Comparison of ENCODE assay signal across 8 cellular contexts in the genomic region with DNA sequence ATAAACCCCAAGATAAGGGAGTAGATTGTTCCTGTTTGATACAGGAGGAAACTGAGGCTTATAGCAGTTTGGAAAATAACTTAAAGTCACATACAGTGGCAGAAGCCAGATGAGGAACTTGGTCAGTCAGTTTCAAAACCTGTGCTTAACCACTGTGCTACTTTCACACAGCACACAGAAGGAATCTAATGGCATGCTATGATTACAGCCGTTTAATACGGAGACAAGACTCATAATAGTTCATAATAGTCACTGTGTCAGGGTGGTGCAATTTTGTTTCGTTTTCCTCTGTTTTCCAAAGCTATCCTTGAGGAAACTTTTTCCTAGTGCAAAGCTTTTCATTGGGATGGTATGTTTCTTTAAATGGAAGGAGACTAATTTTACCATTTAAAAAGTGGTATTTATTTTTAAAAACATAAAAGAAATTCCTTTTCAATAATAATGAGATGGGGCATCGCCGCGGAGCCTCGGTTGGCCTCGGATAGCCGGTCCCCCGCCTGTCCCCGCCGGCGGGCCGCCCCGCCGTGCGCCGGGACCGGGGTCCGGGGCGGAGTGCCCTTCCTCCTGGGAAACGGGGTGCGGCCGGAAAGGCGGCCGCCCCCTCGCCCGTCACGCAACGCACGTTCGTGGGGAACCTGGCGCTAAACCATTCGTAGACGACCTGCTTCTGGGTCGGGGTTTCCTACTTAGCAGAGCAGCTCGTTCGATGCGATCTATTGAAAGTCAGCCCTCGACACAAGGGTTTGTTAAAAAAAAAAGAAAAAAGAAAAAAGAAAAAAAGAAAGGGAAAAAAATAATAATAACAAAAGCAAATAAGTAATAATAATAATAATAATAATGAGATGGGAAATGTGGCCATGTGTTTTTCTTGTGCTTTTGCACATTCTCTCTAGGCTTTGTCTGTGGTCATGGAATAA.
DNase-seq lines count a peak whose midpoint lies in the region; ATAC-seq, FAIRE-seq and TF ChIP-seq lines count a peak whose summit lies in the region.

No MANE protein-coding gene starts in this region.

- peak overlapping the region; percentile 47 for H3K4me3 ChIP-seq in GM06990 (replicated peaks; ENCODE audit: low read depth, low read length)
- H3K4me3 ChIP-seq in MG63: peak overlapping the region; percentile 45
- peak overlapping the region; percentile 68 for H3K4me3 ChIP-seq in coronary artery
- peak overlapping the region; percentile 30 for H3K4me3 ChIP-seq in naive thymus-derived CD4-positive, alpha-beta T cell (ENCODE audit: low read length)
- peak overlapping the region in 1 of 2 donors; percentile 36 for H3K4me3 ChIP-seq in kidney (ENCODE audit: low read length in 2 of 2)

- H3K9me3 Mint-ChIP-seq in naive thymus-derived CD4-positive, alpha-beta T cell: peaks cover 2 to 26% (median 11%) of the 10 kb centered on the region in 11 donors

- intact Hi-C loops in naive thymus-derived CD4-positive, alpha-beta T cell (cut with micrococcal nuclease): no loop called here
- intact Hi-C loops in kidney (cut with DNase I): no loop called here

- H3K27ac Mint-ChIP-seq in naive thymus-derived CD4-positive, alpha-beta T cell: no peak overlapping the region

- H3K27me3 ChIP-seq in GM06990 (replicated peaks; ENCODE audit: control insufficient read depth, insufficient read depth, low read length) (no peaks in the 10 kb centered on the region), MG63 (no peaks in the 10 kb centered on the region)
- H3K27me3 ChIP-seq in naive thymus-derived CD4-positive, alpha-beta T cell (ENCODE audit: control insufficient read depth in 2 of 2, insufficient read depth in 2 of 2, low read length in 2 of 2): peaks cover 0 to 11% of the 10 kb centered on the region in 2 donors

- H3K4me3 Mint-ChIP-seq in naive thymus-derived CD4-positive, alpha-beta T cell: peak overlapping the region in 8 of 10 donors; percentile 52 to 73 (median 61)

- peaks cover 13 to 67% (median 52%) of the 10 kb centered on the region in 5 donors for H3K27me3 Mint-ChIP-seq in naive thymus-derived CD4-positive, alpha-beta T cell

- H3K4me1 ChIP-seq in naive thymus-derived CD4-positive, alpha-beta T cell (ENCODE audit: control insufficient read depth in 2 of 2, insufficient read depth in 2 of 2, low read length in 2 of 2): no peaks in the 10 kb centered on the region
- no peaks in the 10 kb centered on the region for H3K4me1 ChIP-seq in kidney (ENCODE audit: control insufficient read depth in 1 of 2, insufficient read depth in 1 of 2, low read depth in 1 of 2, low read length in 2 of 2)

- H3K9me3 ChIP-seq in MG63 (no peaks in the 10 kb centered on the region), kidney (ENCODE audit: control insufficient read depth in 1 of 2, low read length in 2 of 2) (peaks cover 0 to 8% of the 10 kb centered on the region in 2 donors)
- H3K9me3 ChIP-seq in naive thymus-derived CD4-positive, alpha-beta T cell (ENCODE audit: control insufficient read depth in 2 of 3, low read length in 3 of 3): no peaks in the 10 kb centered on the region

- DNase-seq in GM06990 (ENCODE audit: extremely low read depth, insufficient read length) (peak; percentile 48), MG63 (peak; percentile 30), coronary artery (ENCODE audit: low spot score) (no peak), kidney (no peak)
- peak in 1 of 9 donors; percentile 26 for DNase-seq in naive thymus-derived CD4-positive, alpha-beta T cell
- no peak for DNase-seq in stimulated activated naive CD4-positive, alpha-beta T cell (lab: John Stamatoyannopoulos, UW)

- FAIRE-seq in kidney (lab: Jason Lieb, UNC): no peak

- H3K27ac ChIP-seq in coronary artery (no peak overlapping the region), kidney (ENCODE audit: low read depth in 2 of 2, low read length in 2 of 2) (no peak overlapping the region)
- H3K27ac ChIP-seq in naive thymus-derived CD4-positive, alpha-beta T cell (ENCODE audit: low read depth, low read length): no peak overlapping the region

- no peak overlapping the region for H3K9ac ChIP-seq in kidney (ENCODE audit: low read length in 2 of 2)

- ATAC-seq in GM21529 (IDR thresholded peaks at IDR 0.05; ENCODE audit: unreplicated experiment) (peak; percentile 84), HG02970 (IDR thresholded peaks at IDR 0.05; ENCODE audit: low FRiP score, unreplicated experiment) (no peak)
- peak; percentile 66 for ATAC-seq in naive thymus-derived CD4-positive, alpha-beta T cell

- TF ChIP-seq CTCF in GM06990 (IDR thresholded peaks at IDR 0.05; ENCODE audit: insufficient read depth, low read length, poor library complexity, severe bottlenecking): no peak
- no peak for TF ChIP-seq CTCF in coronary artery (IDR thresholded peaks at IDR 0.05)
- no peak for TF ChIP-seq CTCF in kidney (IDR thresholded peaks at IDR 0.05; ENCODE audit: borderline replicate concordance, extremely low read depth, insufficient read depth)

- H3K36me3 Mint-ChIP-seq in naive thymus-derived CD4-positive, alpha-beta T cell: peaks cover 0 to 13% (median 3%) of the 10 kb centered on the region in 5 donors

- POLR2A ChIA-PET in naive thymus-derived CD4-positive, alpha-beta T cell (lab: Charles Lee): no interaction called here

- H3K36me3 ChIP-seq in GM06990 (ENCODE audit: control insufficient read depth, insufficient read depth, low read length) (no peaks in the 10 kb centered on the region), MG63 (no peaks in the 10 kb centered on the region), kidney (ENCODE audit: control insufficient read depth in 1 of 2, insufficient read depth in 2 of 2, low read length in 2 of 2) (no peaks in the 10 kb centered on the region)
- H3K36me3 ChIP-seq in naive thymus-derived CD4-positive, alpha-beta T cell (ENCODE audit: control insufficient read depth in 2 of 3, insufficient read depth in 3 of 3, low read length in 3 of 3): no peaks in the 10 kb centered on the region

- peaks cover 6 to 34% (median 14%) of the 10 kb centered on the region in 7 donors for H3K4me1 Mint-ChIP-seq in naive thymus-derived CD4-positive, alpha-beta T cell

- CTCF ChIA-PET in naive thymus-derived CD4-positive, alpha-beta T cell (lab: Charles Lee): no interaction called here

Comparison
In these comparisons a context has a peak if more than half of its experiments do, and no peak if none do; other contexts are left out.
1. DNase-seq: peak in GM06990 (single experiment) and MG63 (single experiment); none in coronary artery (single experiment), stimulated activated naive CD4-positive, alpha-beta T cell (0 of 6) and kidney (single experiment).